In the genomic region with DNA sequence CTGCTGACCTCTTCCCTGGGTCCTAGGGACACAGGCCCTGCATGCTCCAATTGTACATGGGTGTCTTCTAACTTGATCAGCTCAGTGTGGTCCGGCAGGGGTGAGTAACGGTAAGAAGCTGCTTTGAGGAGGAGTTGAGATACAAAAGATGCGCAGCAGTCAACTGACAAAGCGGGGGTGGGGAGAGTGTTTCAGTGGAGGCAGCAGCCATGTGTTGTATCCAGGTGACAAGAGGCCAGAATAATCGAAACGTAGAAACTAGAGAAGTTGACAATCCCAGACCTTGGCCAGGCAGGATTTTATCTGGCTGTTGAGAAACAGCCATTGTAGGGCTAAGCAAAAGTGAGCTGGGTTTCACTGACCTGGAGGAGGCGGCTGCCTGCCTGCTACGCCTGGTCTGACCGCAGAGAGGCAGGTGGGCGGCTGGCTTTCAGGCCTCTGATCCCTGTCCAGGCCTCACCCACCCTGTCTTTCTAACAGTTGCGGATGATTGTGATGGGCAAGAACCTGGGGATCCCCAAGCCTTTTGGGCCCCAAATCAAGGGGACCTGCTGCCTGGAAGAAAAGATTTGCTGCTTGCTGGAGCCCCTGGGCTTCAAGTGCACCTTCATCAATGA, we compare ENCODE assay signal across 28 cellular contexts. TPM values are rescaled to one million over a fixed set of nuclear protein-coding genes. Genes with fewer than 3 reads are reported as not detected.
DNase-seq lines count a peak whose midpoint lies in the region; ATAC-seq, FAIRE-seq and TF ChIP-seq lines count a peak whose summit lies in the region.
"Had no signal": no experiment of that assay in that cellular context is flagged by ENCODE, and none has a peak within 500 bp of the region (broad histone marks: within the 10 kb centered on the region; RNA-seq: fewer than 3 reads in every experiment).

No MANE protein-coding gene starts in this region.

- H3K4me3 ChIP-seq in H7 (ENCODE audit: insufficient read depth, low read depth, low read length) (no peak overlapping the region), K562 (no peak overlapping the region), neuronal stem cell (ENCODE audit: low read length in 2 of 2) (no peak overlapping the region)
- H3K4me3 ChIP-seq: Peyer's patch, SJCRH30 had no signal

- no peak overlapping the region for H3K23ac ChIP-seq in neuronal stem cell (ENCODE audit: low read depth, low read length, poor library complexity)

- H3K4ac ChIP-seq in neuronal stem cell (ENCODE audit: low read length), result no peak overlapping the region

- no peak for TF ChIP-seq POLR2A in K562 (conservative IDR thresholded peaks at IDR 0.05)

- no peaks in the 10 kb centered on the region for H3K79me2 ChIP-seq in K562 (ENCODE audit: control insufficient read depth, insufficient read depth, low read length)

- peaks cover 2% of the 10 kb centered on the region; the same call in 1 of the 2 replicates for H4K20me1 ChIP-seq in K562 (replicated peaks; ENCODE audit: control insufficient read depth, insufficient read depth, low read length)

- intact Hi-C loops in K562 (cut with micrococcal nuclease), result loop anchor here (5.0 to 10.0 kb wide), 2 partner anchors 64 to 276 kb away; no protein-coding TSS in a partner anchor

- ATAC-seq in activated T-cell treated with anti-CD3 and anti-CD28 coated beads, Interleukin-2, amount 50 U/mL, for 72 hours (replicated peaks in 1 of 2), result no peak
- peak; percentile 83 for ATAC-seq in K562
- ATAC-seq in activated naive CD4-positive, alpha-beta T cell treated with anti-CD3 and anti-CD28 coated beads, Interleukin-2, amount 50 U/mL, for 72 hours, result no peak

- no peaks in the 10 kb centered on the region for H3K36me3 Mint-ChIP-seq in activated T-cell treated with anti-CD3 and anti-CD28 coated beads, Interleukin-2, amount 50 U/mL, for 72 hours (ENCODE audit: insufficient read depth in 2 of 2)
- H3K36me3 Mint-ChIP-seq in activated naive CD4-positive, alpha-beta T cell treated with anti-CD3 and anti-CD28 coated beads, Interleukin-2, amount 50 U/mL, for 72 hours, result no peaks in the 10 kb centered on the region
- H3K36me3 Mint-ChIP-seq: CD8-positive, alpha-beta memory T cell had no signal

- BruUV-seq in K562 (replicated peaks; lab: Mats Ljungman, UMichigan), result no TSS peak

- H3K18ac ChIP-seq in neuronal stem cell (ENCODE audit: low read length), result peak overlapping the region; percentile 35

- no peaks in the 10 kb centered on the region for H3K9me3 Mint-ChIP-seq in activated T-cell treated with anti-CD3 and anti-CD28 coated beads, Interleukin-2, amount 50 U/mL, for 72 hours
- no peaks in the 10 kb centered on the region for H3K9me3 Mint-ChIP-seq in activated naive CD4-positive, alpha-beta T cell treated with anti-CD3 and anti-CD28 coated beads, Interleukin-2, amount 50 U/mL, for 72 hours
- H3K9me3 Mint-ChIP-seq: CD8-positive, alpha-beta memory T cell had no signal

- no peak; a peak in 1 of 4 replicates for TF ChIP-seq RAD21 in K562 (CRISPR knock-in tag; conservative IDR thresholded peaks at IDR 0.05 in 1 of 2, IDR thresholded peaks at IDR 0.05 in 1 of 2)

- no peaks in the 10 kb centered on the region for H3K79me1 ChIP-seq in neuronal stem cell (ENCODE audit: low read depth, low read length)

- H2AK5ac ChIP-seq in neuronal stem cell (ENCODE audit: low read depth, low read length), result no peak overlapping the region

- no peaks in the 10 kb centered on the region for H3K4me1 Mint-ChIP-seq in activated T-cell treated with anti-CD3 and anti-CD28 coated beads, Interleukin-2, amount 50 U/mL, for 72 hours (ENCODE audit: low read depth)
- H3K4me1 Mint-ChIP-seq: CD8-positive, alpha-beta memory T cell had no signal

- peak; percentile 60 to 78 (median 67) for TF ChIP-seq CTCF in K562 (IDR thresholded peaks at IDR 0.05 in 2 of 3, conservative IDR thresholded peaks at IDR 0.05 in 1 of 3; ENCODE audit: insufficient read depth in 2 of 3, low read depth in 1 of 3, low read length in 3 of 3)

- H3K9me3 ChIP-seq in K562 (replicated peaks; ENCODE audit: control insufficient read depth, insufficient read depth, low read depth, low read length), result no peaks in the 10 kb centered on the region
- H3K9me3 ChIP-seq in neuronal stem cell (replicated peaks in 1 of 2; ENCODE audit: control insufficient read depth in 2 of 2, insufficient read depth in 1 of 2, low read depth in 1 of 2, low read length in 2 of 2), result no peaks in the 10 kb centered on the region
- H3K9me3 ChIP-seq: Peyer's patch, SJCRH30 had no signal

- H2BK5ac ChIP-seq in neuronal stem cell (ENCODE audit: low read length), result peak overlapping the region; percentile 16

- no peak overlapping the region for H4K91ac ChIP-seq in neuronal stem cell (ENCODE audit: low read depth, low read length, poor library complexity)

- no peaks in the 10 kb centered on the region for H3K27me3 Mint-ChIP-seq in activated T-cell treated with anti-CD3 and anti-CD28 coated beads, Interleukin-2, amount 50 U/mL, for 72 hours (ENCODE audit: low read depth)

- DNase-seq in activated T-cell treated with anti-CD3 and anti-CD28 coated beads, Interleukin-2, amount 50 U/mL, for 72 hours, result no peak
- no peak for DNase-seq in activated T-cell treated with anti-CD3 and anti-CD28 coated beads, Interleukin-2, amount 50 U/mL, for 1 hour
- DNase-seq in H7, result peak; percentile 82
- peak; percentile 68 to 81 (median 77) for DNase-seq in K562 (ENCODE audit: extremely low read depth in 1 of 4, low spot score in 3 of 4)
- DNase-seq in neuronal stem cell (ENCODE audit: low spot score), result no peak
- no peak for DNase-seq in NK-92 treated with Interleukin-12 subunit alpha and Interleukin-12 subunit beta, amount 100 ng/mL, for 24 hours (lab: John Stamatoyannopoulos, UW)
- DNase-seq in effector CD8-positive, alpha-beta T cell (lab: John Stamatoyannopoulos, UW), result no peak
- no peak for DNase-seq in activated naive CD4-positive, alpha-beta T cell treated with anti-CD3 and anti-CD28 coated beads, Interleukin-2, amount 50 U/mL, for 72 hours (ENCODE audit: low spot score in 2 of 2)
- DNase-seq: AML-193; C1 segment of cervical spinal cord; Calu3; CD8-positive, alpha-beta memory T cell; KBM-7; MM.1S; NCI-H1048; NCI-H1417 treated with DMSO at 0.1 percent for 48 hours; NCI-H187; NCI-H2107; NCI-H226; NCI-H510A treated with DMSO at 0.1 percent for 48 hours; NCI-H748 treated with DMSO at 0.1 percent for 48 hours; Peyer's patch; SJCRH30 had no signal

- TF ChIP-seq EP300 in K562 (IDR thresholded peaks at IDR 0.05; ENCODE audit: low read length), result 0 out of 2 replicates have a peak, but pooled peaks have one; percentile 3

- H2BK120ac ChIP-seq in neuronal stem cell (ENCODE audit: low read depth, low read length), result no peak overlapping the region

- H2BK15ac ChIP-seq in neuronal stem cell (ENCODE audit: low read length), result peak overlapping the region; percentile 3

- FAIRE-seq in K562 (lab: Jason Lieb, UNC), result peak; percentile 72
- FAIRE-seq: G401.6, H54 had no signal

- peak overlapping the region; percentile 14 for H3K14ac ChIP-seq in neuronal stem cell (ENCODE audit: low read length)

- H3K4me1 ChIP-seq in K562 (replicated peaks in 1 of 2; ENCODE audit: control insufficient read depth in 2 of 2, insufficient read depth in 2 of 2, low read length in 2 of 2), result peaks cover 24 to 53% of the 10 kb centered on the region in 2 experiments; a peak in 4 of 5 replicates
- peaks cover 6 to 23% of the 10 kb centered on the region in 2 donors for H3K4me1 ChIP-seq in neuronal stem cell (ENCODE audit: control insufficient read depth in 2 of 2, insufficient read depth in 1 of 2, low read depth in 1 of 2, low read length in 2 of 2)
- H3K4me1 ChIP-seq: Peyer's patch, SJCRH30 had no signal

- POLR2A ChIA-PET in K562 (lab: Yijun Ruan, JAX), result interaction anchor here (0.6 to 0.8 kb wide), 2 partner anchors 12 to 116 kb away, joined by 3 to 4 read pairs; no protein-coding TSS in a partner anchor

- H3K27me3 ChIP-seq in H7 (ENCODE audit: control insufficient read depth, insufficient read depth, low read length) (no peaks in the 10 kb centered on the region), K562 (ENCODE audit: control insufficient read depth in 2 of 2, insufficient read depth in 2 of 2, low read length in 2 of 2) (no peaks in the 10 kb centered on the region), neuronal stem cell (ENCODE audit: control insufficient read depth in 3 of 3, insufficient read depth in 3 of 3, low read depth in 1 of 3, low read length in 3 of 3) (peaks cover 0 to 22% (median 0%) of the 10 kb centered on the region in 3 experiments)
- H3K27me3 ChIP-seq: Peyer's patch, SJCRH30 had no signal

- CTCF ChIA-PET in K562 (lab: Yijun Ruan, JAX; ENCODE audit: low intra/inter-chr PET ratio), result no interaction called here

- H3K9me1 ChIP-seq in K562 (ENCODE audit: control insufficient read depth, insufficient read depth, low read length), result peaks cover 2% of the 10 kb centered on the region

- H3K4me3 Mint-ChIP-seq in activated T-cell treated with anti-CD3 and anti-CD28 coated beads, Interleukin-2, amount 50 U/mL, for 72 hours, result no peak overlapping the region
- H3K4me3 Mint-ChIP-seq: CD8-positive, alpha-beta memory T cell had no signal

- no peak overlapping the region for H3K27ac ChIP-seq in K562 (ENCODE audit: extremely low read depth, low read depth, low read length)
- H3K27ac ChIP-seq in neuronal stem cell (replicated peaks; ENCODE audit: low read length), result no peak overlapping the region
- H3K27ac ChIP-seq: Peyer's patch, SJCRH30 had no signal

- H2AFZ ChIP-seq in K562 (ENCODE audit: low read depth, low read length), result peak overlapping the region; percentile 58
- no peak overlapping the region for H2AFZ ChIP-seq in neuronal stem cell (ENCODE audit: low read length)

- no peak overlapping the region for H4K8ac ChIP-seq in neuronal stem cell (ENCODE audit: low read depth, low read length)

- in situ Hi-C loops in K562 (cut with MboI), result loop anchor here (10.0 kb wide), 1 partner anchor 276 kb away; no protein-coding TSS in a partner anchor

- H3K27ac Mint-ChIP-seq in activated T-cell treated with anti-CD3 and anti-CD28 coated beads, Interleukin-2, amount 50 U/mL, for 72 hours, result peak overlapping the region; percentile 0
- H3K27ac Mint-ChIP-seq in activated naive CD4-positive, alpha-beta T cell treated with anti-CD3 and anti-CD28 coated beads, Interleukin-2, amount 50 U/mL, for 72 hours, result no peak overlapping the region

- H3K36me3 ChIP-seq in H7 (replicated peaks; ENCODE audit: control insufficient read depth, insufficient read depth, low read length) (peaks cover under 1% of the 10 kb centered on the region), K562 (ENCODE audit: control insufficient read depth, insufficient read depth, low read length) (peaks cover 2% of the 10 kb centered on the region; the same call in 2 of the 3 replicates), neuronal stem cell (replicated peaks in 1 of 2; ENCODE audit: control insufficient read depth in 2 of 2, insufficient read depth in 2 of 2, low read length in 2 of 2) (peaks cover 3 to 4% of the 10 kb centered on the region in 2 donors)
- H3K36me3 ChIP-seq: Peyer's patch, SJCRH30 had no signal

- no peak overlapping the region; a peak in 1 of 4 replicates for H3K9ac ChIP-seq in K562 (ENCODE audit: insufficient read depth in 1 of 2, low read depth in 2 of 2, low read length in 2 of 2)
- no peak overlapping the region for H3K9ac ChIP-seq in neuronal stem cell (ENCODE audit: low read depth, low read length, poor library complexity)

- 14% methylated on average over 11 of the region's 11 CpGs for WGBS in K562 (ENCODE audit: insufficient coverage, low coverage, missing lambda C conversion rate)
- WGBS in neuronal stem cell (ENCODE audit: extremely low coverage in 2 of 2, insufficient read length in 2 of 2, insufficient replicate concordance in 1 of 2), 2 donors, result no CpG with 5 or more reads among the region's 11 CpGs

- H3K4me2 ChIP-seq in K562 (ENCODE audit: insufficient read depth, low read length) (peak overlapping the region; percentile 11; the same call in 1 of the 2 replicates), neuronal stem cell (ENCODE audit: insufficient read depth, low read length, poor library complexity, severe bottlenecking) (no peak overlapping the region)

- no peak overlapping the region for H2BK12ac ChIP-seq in neuronal stem cell (ENCODE audit: low read length)

RNA-seq across cellular contexts. Expression of a gene that starts 28.8 kb away (rescaled TPM):
- total RNA-seq in activated T-cell treated with anti-CD3 and anti-CD28 coated beads, Interleukin-2, amount 50 U/mL, for 72 hours, result not detected
- total RNA-seq in H7 (2014; rRNA removed; shearing (Covaris generic)), result not detected in 2 replicates
- total RNA-seq in K562 (2011; cell fraction: chromatin; rRNA removed; ENCODE audit: low replicate concordance), result not detected in 2 replicates
- total RNA-seq in K562 (2011; cell fraction: nucleolus; rRNA removed), result not detected in 2 replicates
- total RNA-seq in K562 (2011; cell fraction: nucleoplasm; rRNA removed), result not detected in 2 replicates
- total RNA-seq in K562 (2014; rRNA removed), result not detected in 2 replicates
- total RNA-seq in K562 (2014; rRNA removed; fragmentation: Illumina TruSeq; extraction: Trizol), result not detected in 2 replicates
- not detected in 2 replicates for total RNA-seq in K562 (2015; rRNA removed; fragmentation: Illumina TruSeq; extraction: Trizol)
- not detected in 2 replicates for total RNA-seq in K562 (2021)
- not detected in 2 replicates for polyA plus RNA-seq in K562 (2011; rRNA removed)
- not detected in 2 replicates for polyA plus RNA-seq in K562 (2011; cell fraction: cytosol; rRNA removed)
- not detected in 2 replicates for polyA plus RNA-seq in K562 (2011; cell fraction: nucleus; rRNA removed)
- not detected in 2 replicates for polyA plus RNA-seq in K562 (2012)
- polyA plus RNA-seq in K562 (2014; fragmentation: Illumina TruSeq; extraction: Trizol), result not detected in 2 replicates
- not detected for polyA plus RNA-seq in K562 (2014; fragmentation: Nextera tagmentation; extraction: Ambion mirVana)
- polyA plus RNA-seq in K562 (2014; rRNA removed), result not detected in 2 replicates
- polyA minus RNA-seq in K562 (2011; rRNA and poly(A)+ RNA removed), result not detected in 2 replicates
- not detected in 2 replicates for polyA minus RNA-seq in K562 (2011; cell fraction: cytosol; rRNA and poly(A)+ RNA removed)
- polyA minus RNA-seq in K562 (2011; cell fraction: nucleus; rRNA and poly(A)+ RNA removed), result not detected in 2 replicates
- polyA plus RNA-seq in neuronal stem cell (2013, experiment 1 of 2), result not detected
- not detected for polyA plus RNA-seq in neuronal stem cell (2013, experiment 2 of 2)
- total RNA-seq in activated naive CD4-positive, alpha-beta T cell treated with anti-CD3 and anti-CD28 coated beads, Interleukin-2, amount 50 U/mL, for 72 hours, result not detected
- total RNA-seq: A172; Calu3; CD8-positive, alpha-beta memory T cell; Daoy; Peyer's patch; SJCRH30 had no signal
- polyA plus RNA-seq: AG04450; CD8-positive, alpha-beta memory T cell had no signal

RNA-seq across cellular contexts. Expression of a gene that starts 38.6 kb away (rescaled TPM):
- total RNA-seq in activated T-cell treated with anti-CD3 and anti-CD28 coated beads, Interleukin-2, amount 50 U/mL, for 72 hours, result 100 to 1,000 TPM; 217 to 272 TPM
- total RNA-seq in H7 (2014; rRNA removed; shearing (Covaris generic)), result 363 and 366 TPM in 2 replicates
- total RNA-seq in K562 (2011; cell fraction: chromatin; rRNA removed; ENCODE audit: low replicate concordance), result 86.3 and 153 TPM in 2 replicates
- 101 and 112 TPM in 2 replicates for total RNA-seq in K562 (2011; cell fraction: nucleolus; rRNA removed)
- 95.8 and 102 TPM in 2 replicates for total RNA-seq in K562 (2011; cell fraction: nucleoplasm; rRNA removed)
- total RNA-seq in K562 (2014; rRNA removed) (111 and 116 TPM in 2 replicates), K562 (2014; rRNA removed; fragmentation: Illumina TruSeq; extraction: Trizol) (108 and 111 TPM in 2 replicates), K562 (2015; rRNA removed; fragmentation: Illumina TruSeq; extraction: Trizol) (116 and 117 TPM in 2 replicates), K562 (2021) (258 and 292 TPM in 2 replicates)
- polyA plus RNA-seq in K562 (2011; rRNA removed) (59.5 and 105 TPM in 2 replicates), K562 (2014; fragmentation: Illumina TruSeq; extraction: Trizol) (209 and 213 TPM in 2 replicates), K562 (2014; fragmentation: Nextera tagmentation; extraction: Ambion mirVana) (100 to 1,000 TPM in 1 of 2 experiments, 10 to 100 TPM in 1; 31.8 to 203 TPM), K562 (2014; rRNA removed) (135 and 139 TPM in 2 replicates)
- 92.9 and 111 TPM in 2 replicates for polyA plus RNA-seq in K562 (2011; cell fraction: cytosol; rRNA removed)
- polyA plus RNA-seq in K562 (2011; cell fraction: nucleus; rRNA removed), result 136 and 155 TPM in 2 replicates
- 151 and 181 TPM in 2 replicates for polyA plus RNA-seq in K562 (2012)
- 69.1 and 75.9 TPM in 2 replicates for polyA minus RNA-seq in K562 (2011; rRNA and poly(A)+ RNA removed)
- polyA minus RNA-seq in K562 (2011; cell fraction: cytosol; rRNA and poly(A)+ RNA removed), result 121 and 149 TPM in 2 replicates
- 21.8 and 35.7 TPM in 2 replicates for polyA minus RNA-seq in K562 (2011; cell fraction: nucleus; rRNA and poly(A)+ RNA removed)
- 122 TPM for polyA plus RNA-seq in neuronal stem cell (2013, experiment 1 of 2)
- polyA plus RNA-seq in neuronal stem cell (2013, experiment 2 of 2), result 124 TPM
- total RNA-seq in activated naive CD4-positive, alpha-beta T cell treated with anti-CD3 and anti-CD28 coated beads, Interleukin-2, amount 50 U/mL, for 72 hours, result 100 to 1,000 TPM; 113 to 132 TPM

Comparison
In these comparisons a context has a peak if more than half of its experiments do, and no peak if none do; other contexts are left out.
1. DNase-seq: peak in H7 (single experiment) and K562 (4 of 4); none in activated T-cell treated with anti-CD3 and anti-CD28 coated beads, Interleukin-2, amount 50 U/mL, for 72 hours (0 of 2), activated T-cell treated with anti-CD3 and anti-CD28 coated beads, Interleukin-2, amount 50 U/mL, for 1 hour (single experiment), neuronal stem cell (single experiment), NK-92 treated with Interleukin-12 subunit alpha and Interleukin-12 subunit beta, amount 100 ng/mL, for 24 hours (single experiment), effector CD8-positive, alpha-beta T cell (single experiment) and activated naive CD4-positive, alpha-beta T cell treated with anti-CD3 and anti-CD28 coated beads, Interleukin-2, amount 50 U/mL, for 72 hours (0 of 2).